ENCODE assay signal across 1 cellular context in genomic region chr12:4383304-4383865, GRCh38.
TF ChIP-seq lines count a peak whose summit lies in the region.

No MANE protein-coding gene starts in this region.

TF ChIP-seq in GM12878, 131 proteins besides CTCF, POLR2A, EP300 and RAD21 (continued from another document):
- TF ChIP-seq KAT2A (conservative IDR thresholded peaks at IDR 0.05; ENCODE audit: control insufficient read depth, low read depth, low read length) (no peak), BHLHE40 (IDR thresholded peaks at IDR 0.05; ENCODE audit: borderline replicate concordance in 1 of 2, low read depth in 2 of 2, low read length in 1 of 2) (no peak), SREBF1 (IDR thresholded peaks at IDR 0.05; ENCODE audit: low read length) (no peak), CHD1 (IDR thresholded peaks at IDR 0.05; ENCODE audit: low read depth, low read length) (no peak)
